22 cellular contexts compared by ENCODE assay signal in the genomic region with DNA sequence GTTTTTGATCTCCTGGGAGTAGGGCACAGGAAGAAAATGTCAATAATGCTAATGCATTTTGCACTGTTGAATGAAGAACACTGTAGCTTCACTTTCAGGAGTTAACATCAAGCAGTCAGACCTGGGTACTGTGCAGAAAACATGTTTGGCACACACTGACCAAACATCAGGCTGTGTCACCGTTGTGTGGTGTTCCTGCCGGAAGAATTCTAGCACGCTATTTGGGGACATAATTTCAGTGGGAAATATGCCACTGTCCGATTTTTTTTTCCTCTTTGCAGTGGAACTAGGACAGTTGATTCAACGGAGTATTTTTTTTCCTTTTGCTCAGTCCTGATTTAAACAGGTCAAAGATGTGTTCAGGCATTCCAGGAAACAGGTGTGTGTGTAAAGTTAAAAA. TPM values are rescaled to one million over a fixed set of nuclear protein-coding genes. Genes with fewer than 3 reads are reported as not detected.
DNase-seq lines count a peak whose midpoint lies in the region; ATAC-seq, FAIRE-seq and TF ChIP-seq lines count a peak whose summit lies in the region.
"Had no signal": no experiment of that assay in that cellular context is flagged by ENCODE, and none has a peak within 500 bp of the region (broad histone marks: within the 10 kb centered on the region; RNA-seq: fewer than 3 reads in every experiment).

No MANE protein-coding gene starts in this region.

- CTCF ChIA-PET in PC-3 (lab: Charles Lee) = no interaction called here

- POLR2A ChIA-PET in PC-3 (lab: Charles Lee; ENCODE audit: unreplicated experiment) = no interaction called here

- no peak overlapping the region for H2AFZ ChIP-seq in PC-3 (ENCODE audit: low read length)

- H3K79me2 ChIP-seq in PC-3 (ENCODE audit: low read length) = no peaks in the 10 kb centered on the region

- no peak overlapping the region for H3K27ac ChIP-seq in PC-3 (ENCODE audit: low read length)
- H3K27ac ChIP-seq: BLaER1 had no signal

- H3K36me3 ChIP-seq in PC-3 (ENCODE audit: low read depth, low read length) = no peaks in the 10 kb centered on the region
- H3K36me3 ChIP-seq: BE2C, BLaER1 had no signal

- ATAC-seq in PC-3 = peak; percentile 45; the same call in 1 of the 2 replicates
- no peak for ATAC-seq in HG03521 (IDR thresholded peaks at IDR 0.05; ENCODE audit: unreplicated experiment)
- ATAC-seq in HG03342 (IDR thresholded peaks at IDR 0.05; ENCODE audit: unreplicated experiment) = no peak

- H3K9me3 ChIP-seq in PC-3 (ENCODE audit: low read length) = no peaks in the 10 kb centered on the region
- H3K9me3 ChIP-seq: BE2C had no signal

- H3K4me1 ChIP-seq in PC-3 (ENCODE audit: insufficient read depth, low read length) = peaks cover 3% of the 10 kb centered on the region; the same call in 1 of the 2 replicates
- H3K4me1 ChIP-seq: BE2C, BLaER1 had no signal

- no peaks in the 10 kb centered on the region for H3F3A ChIP-seq in PC-3 (ENCODE audit: low read length, unreplicated experiment)

- no peak overlapping the region for H3K4me2 ChIP-seq in PC-3 (ENCODE audit: low read length)
- H3K4me2 ChIP-seq: BLaER1 had no signal

- no TSS peak for BruUV-seq in PC-3 (replicated peaks; lab: Mats Ljungman, UMichigan)

- DNase-seq in GM18507 (ENCODE audit: extremely low spot score, insufficient read length, low read depth) (no peak), PC-3 (no peak), dermis microvascular lymphatic vessel endothelial cell (ENCODE audit: low read depth in 2 of 2) (peak; percentile 30 to 52), retina (peak; percentile 17), ecto neural progenitor cell (ENCODE audit: low spot score) (no peak)
- DNase-seq: 8988T; ACHN; BE2C; C1 segment of cervical spinal cord; CD4-positive, alpha-beta memory T cell; CD4-positive, CD25-positive, alpha-beta regulatory T cell; CD8-positive, alpha-beta memory T cell; COR-L47; DMS79 treated with DMSO at 0.1 percent for 48 hours; GF-D8 had no signal

- TF ChIP-seq CTCF in PC-3 (conservative IDR thresholded peaks at IDR 0.05; ENCODE audit: low read depth, low read length) = no peak

- H3K27me3 ChIP-seq in PC-3 (ENCODE audit: low read length) = no peaks in the 10 kb centered on the region
- H3K27me3 ChIP-seq: BE2C, BLaER1 had no signal

- peak; percentile 9 for FAIRE-seq in GM18507 (lab: Jason Lieb, UNC)
- FAIRE-seq: A204.1, G401.6, GM12891 had no signal

- no peak overlapping the region for H3K9ac ChIP-seq in PC-3 (ENCODE audit: low read length)
- H3K9ac ChIP-seq: BLaER1 had no signal

- H4K20me1 ChIP-seq in PC-3 (ENCODE audit: low read length) = no peaks in the 10 kb centered on the region
- H4K20me1 ChIP-seq: BLaER1 had no signal

- intact Hi-C loops in PC-3 (cut with micrococcal nuclease) = no loop called here

- no peaks in the 10 kb centered on the region for H3K9me2 ChIP-seq in PC-3 (replicated peaks; ENCODE audit: low read length)

- H3K4me3 ChIP-seq in PC-3 (ENCODE audit: low read length) = no peak overlapping the region
- H3K4me3 ChIP-seq: BLaER1 had no signal

RNA-seq across cellular contexts. Expression of a gene that starts 24.4 kb away (rescaled TPM):
- total RNA-seq in PC-3 (2014; rRNA removed) (not detected in 2 replicates), dermis microvascular lymphatic vessel endothelial cell (not detected in 2 replicates)
- total RNA-seq: A673; CD4-positive, alpha-beta memory T cell; CD4-positive, CD25-positive, alpha-beta regulatory T cell; CD8-positive, alpha-beta memory T cell had no signal

Comparison
In these comparisons a context has a peak if more than half of its experiments do, and no peak if none do; other contexts are left out.
1. DNase-seq: peak in dermis microvascular lymphatic vessel endothelial cell (2 of 2) and retina (single experiment); none in GM18507 (single experiment), PC-3 (single experiment) and ecto neural progenitor cell (single experiment).